ENCODE assay signal across 8 cellular contexts in the genomic region with DNA sequence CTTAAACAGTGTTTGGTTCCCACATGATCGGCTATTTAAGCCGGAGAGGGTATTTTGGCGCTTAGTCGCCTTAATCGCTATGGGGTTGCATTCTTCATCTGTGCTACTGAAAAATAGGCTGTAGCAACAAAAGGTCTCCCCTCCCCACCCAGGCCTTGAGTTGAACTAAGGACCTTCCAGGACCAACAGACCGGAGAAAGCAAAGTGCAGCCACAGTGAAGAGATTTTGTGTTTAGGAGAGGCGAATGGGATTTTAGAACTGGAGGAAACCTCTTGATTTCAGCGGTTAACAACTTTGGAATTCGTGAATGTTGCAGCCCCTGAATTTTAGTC. TPM values are rescaled to one million over a fixed set of nuclear protein-coding genes. Genes with fewer than 3 reads are reported as not detected.
DNase-seq lines count a peak whose midpoint lies in the region; ATAC-seq, FAIRE-seq and TF ChIP-seq lines count a peak whose summit lies in the region.

No MANE protein-coding gene starts in this region.

- peaks cover 2% of the 10 kb centered on the region for H3K27me3 Mint-ChIP-seq in activated CD4-positive, alpha-beta T cell treated with anti-CD3 and anti-CD28 coated beads for 36 hours

- POLR2A ChIA-PET in activated CD4-positive, alpha-beta T cell treated with anti-CD3 and anti-CD28 coated beads for 36 hours (lab: Charles Lee) = interaction anchor here (0.8 to 1.2 kb wide), 2 partner anchors 21 to 32 kb away, joined by 4 to 6 read pairs; no protein-coding TSS in a partner anchor
- POLR2A ChIA-PET in HepG2 (lab: Yijun Ruan, JAX) = interaction anchor here (0.9 to 5.2 kb wide), 5 partner anchors 12 to 89 kb away, joined by 3 to 88 read pairs (median 11); no protein-coding TSS in a partner anchor

- no peak for DNase-seq in activated CD4-positive, alpha-beta T cell treated with anti-CD3 and anti-CD28 coated beads for 36 hours
- DNase-seq in activated CD4-positive, alpha-beta T cell treated with anti-CD3 and anti-CD28 coated beads for 4 hours = no peak
- DNase-seq in astrocyte of the hippocampus (ENCODE audit: low read depth, low spot score) (peak; percentile 17), HepG2 (ENCODE audit: low spot score) (peak; percentile 64), NCI-H748 treated with DMSO at 0.1 percent for 48 hours (lab: John Stamatoyannopoulos, UW) (no peak), amniotic stem cell (lab: John Stamatoyannopoulos, UW) (no peak)

- peaks cover 54% of the 10 kb centered on the region for H3K79me2 ChIP-seq in HepG2 (ENCODE audit: insufficient read depth, low read length)

- H3K9me3 ChIP-seq in HepG2 (ENCODE audit: low read length) (no peaks in the 10 kb centered on the region), subcutaneous abdominal adipose tissue (ENCODE audit: control insufficient read depth in 5 of 5, low read length in 5 of 5) (no peaks in the 10 kb centered on the region)

- H3K4me1 ChIP-seq in HepG2 (ENCODE audit: insufficient read depth, low read length) (peaks cover 53% of the 10 kb centered on the region), subcutaneous abdominal adipose tissue (ENCODE audit: control insufficient read depth in 5 of 5, insufficient read depth in 5 of 5, low read length in 5 of 5) (peaks cover 0 to 58% (median 39%) of the 10 kb centered on the region in 5 donors)

- ATAC-seq in activated CD4-positive, alpha-beta T cell treated with anti-CD3 and anti-CD28 coated beads for 36 hours = no peak
- ATAC-seq in HepG2 (peak; percentile 46), GM18519 (IDR thresholded peaks at IDR 0.05; ENCODE audit: low FRiP score, unreplicated experiment) (no peak)

- H3K27me3 ChIP-seq in HepG2 (ENCODE audit: control insufficient read depth in 1 of 2, insufficient read depth in 2 of 2, low read length in 2 of 2) (peaks cover 1 to 3% of the 10 kb centered on the region in 2 experiments; a peak in 1 of 5 replicates), subcutaneous abdominal adipose tissue (ENCODE audit: control insufficient read depth in 5 of 5, insufficient read depth in 4 of 5, low read length in 5 of 5) (no peaks in the 10 kb centered on the region)

- peaks cover 10% of the 10 kb centered on the region for H4K20me1 ChIP-seq in HepG2 (ENCODE audit: insufficient read depth, low read length)

- BruUV-seq in HepG2 (replicated peaks; lab: Mats Ljungman, UMichigan) = no TSS peak

- CTCF ChIA-PET in activated CD4-positive, alpha-beta T cell treated with anti-CD3 and anti-CD28 coated beads for 36 hours (lab: Charles Lee) = interaction anchor here (0.6 to 23.1 kb wide), 5 partner anchors 11 to 730 kb away, joined by 3 to 405 read pairs (median 4); no protein-coding TSS in a partner anchor
- CTCF ChIA-PET in HepG2 (lab: Yijun Ruan, JAX; ENCODE audit: low intra/inter-chr PET ratio, low total read pairs) = interaction anchor here (0.7 to 3.0 kb wide), 3 partner anchors 30 to 37 kb away, joined by 3 to 17 read pairs (median 12); no protein-coding TSS in a partner anchor

- peak overlapping the region; percentile 81 for H3K4me2 ChIP-seq in HepG2 (ENCODE audit: low read depth, low read length)

- intact Hi-C loops in activated CD4-positive, alpha-beta T cell treated with anti-CD3 and anti-CD28 coated beads for 36 hours (cut with DNase I, micrococcal nuclease) = loop anchor here (1.0 to 5.0 kb wide), 6 partner anchors 9 to 1502 kb away; a partner anchor contains a TSS
- intact Hi-C loops in HepG2 (cut with micrococcal nuclease; ENCODE audit: unreplicated experiment) = loop anchor here (1.0 to 5.0 kb wide), 4 partner anchors 14 to 128 kb away; a partner anchor contains a TSS

- H3K9ac ChIP-seq in HepG2 (ENCODE audit: insufficient read depth, low read depth, low read length) (peak overlapping the region; percentile 88), subcutaneous abdominal adipose tissue (ENCODE audit: low read length in 5 of 5) (peak overlapping the region in 4 of 5 donors; percentile 46 to 93 (median 65))

- in situ Hi-C loops in HepG2 (cut with HindIII; ENCODE audit: extremely low pct_ligation_motif_present, low pct_unique_long_range_greater_than_20kb) = loop anchor here (5.0 kb wide), 1 partner anchor 33 kb away; no protein-coding TSS in a partner anchor

- TF ChIP-seq RAD21 in HepG2 (CRISPR knock-in tag; IDR thresholded peaks at IDR 0.05) = no peak

- peak overlapping the region; percentile 80 for H3K4me3 Mint-ChIP-seq in activated CD4-positive, alpha-beta T cell treated with anti-CD3 and anti-CD28 coated beads for 36 hours

- H3K36me3 ChIP-seq in HepG2 (replicated peaks in 1 of 2; ENCODE audit: control insufficient read depth in 1 of 2, insufficient read depth in 2 of 2, low read length in 2 of 2) = no peaks in the 10 kb centered on the region; a peak in 2 of 5 replicates
- no peaks in the 10 kb centered on the region for H3K36me3 ChIP-seq in subcutaneous abdominal adipose tissue (ENCODE audit: control insufficient read depth in 5 of 5, insufficient read depth in 5 of 5, low read length in 5 of 5)

- H3K36me3 Mint-ChIP-seq in activated CD4-positive, alpha-beta T cell treated with anti-CD3 and anti-CD28 coated beads for 36 hours (ENCODE audit: low read depth) = no peaks in the 10 kb centered on the region

- no peak for TF ChIP-seq CTCF in HepG2 (CRISPR knock-in tag; IDR thresholded peaks at IDR 0.05)

- peak; percentile 92 for FAIRE-seq in HepG2 (lab: Jason Lieb, UNC)

- TF ChIP-seq POLR2A in HepG2 (IDR thresholded peaks at IDR 0.05; ENCODE audit: insufficient read depth in 1 of 2, low read depth in 2 of 2, low read length in 2 of 2) = peak in 1 of 2 experiments; percentile 60; a peak in 1 of 4 replicates

- H3K27ac Mint-ChIP-seq in activated CD4-positive, alpha-beta T cell treated with anti-CD3 and anti-CD28 coated beads for 36 hours = peak overlapping the region; percentile 73

- H3K4me3 ChIP-seq in HepG2 (replicated peaks in 1 of 3; ENCODE audit: insufficient read depth in 1 of 3, low read depth in 2 of 3, low read length in 3 of 3) (peak overlapping the region; percentile 65 to 97 (median 90)), subcutaneous abdominal adipose tissue (ENCODE audit: low read depth in 1 of 5, low read length in 5 of 5) (peak overlapping the region; percentile 76 to 92 (median 81))

- peaks cover 79% of the 10 kb centered on the region for H3K4me1 Mint-ChIP-seq in activated CD4-positive, alpha-beta T cell treated with anti-CD3 and anti-CD28 coated beads for 36 hours

- H2AFZ ChIP-seq in HepG2 (ENCODE audit: low read length) = no peak overlapping the region

- WGBS in HepG2 (ENCODE audit: low lambda C conversion rate) = 0% methylated on average over 9 of the region's 9 CpGs

- peak overlapping the region; percentile 86 for H3K27ac ChIP-seq in HepG2 (ENCODE audit: extremely low read length, insufficient read depth, low read length)
- peak overlapping the region; percentile 71 for H3K27ac ChIP-seq in subcutaneous abdominal adipose tissue (ENCODE audit: low read depth, low read length)

- no peaks in the 10 kb centered on the region for H3K9me3 Mint-ChIP-seq in activated CD4-positive, alpha-beta T cell treated with anti-CD3 and anti-CD28 coated beads for 36 hours (ENCODE audit: low read depth)

- no peak for TF ChIP-seq EP300 in HepG2 (IDR thresholded peaks at IDR 0.05; ENCODE audit: low read depth in 2 of 2, low read length in 2 of 2)
- no peak for TF ChIP-seq EP300 in HepG2 (CRISPR knock-in tag; IDR thresholded peaks at IDR 0.05; ENCODE audit: borderline replicate concordance)

TF ChIP-seq in HepG2, 621 proteins besides CTCF, POLR2A, EP300 and RAD21 (continues in another document):
- TF ChIP-seq MEIS1 (CRISPR knock-in tag; IDR thresholded peaks at IDR 0.05; ENCODE audit: borderline replicate concordance) = no peak
- TF ChIP-seq SAP130 (CRISPR knock-in tag; IDR thresholded peaks at IDR 0.05; ENCODE audit: low read depth) = peak; percentile 49
- no peak for TF ChIP-seq ARNT (IDR thresholded peaks at IDR 0.05)
- TF ChIP-seq, protein P1, sequence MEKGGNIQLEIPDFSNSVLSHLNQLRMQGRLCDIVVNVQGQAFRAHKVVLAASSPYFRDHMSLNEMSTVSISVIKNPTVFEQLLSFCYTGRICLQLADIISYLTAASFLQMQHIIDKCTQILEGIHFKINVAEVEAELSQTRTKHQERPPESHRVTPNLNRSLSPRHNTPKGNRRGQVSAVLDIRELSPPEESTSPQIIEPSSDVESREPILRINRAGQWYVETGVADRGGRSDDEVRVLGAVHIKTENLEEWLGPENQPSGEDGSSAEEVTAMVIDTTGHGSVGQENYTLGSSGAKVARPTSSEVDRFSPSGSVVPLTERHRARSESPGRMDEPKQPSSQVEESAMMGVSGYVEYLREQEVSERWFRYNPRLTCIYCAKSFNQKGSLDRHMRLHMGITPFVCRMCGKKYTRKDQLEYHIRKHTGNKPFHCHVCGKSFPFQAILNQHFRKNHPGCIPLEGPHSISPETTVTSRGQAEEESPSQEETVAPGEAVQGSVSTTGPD (CRISPR knock-in tag; IDR thresholded peaks at IDR 0.05) = 0 out of 2 replicates have a peak, but pooled peaks have one; percentile 11
- TF ChIP-seq KLF6 (CRISPR knock-in tag; IDR thresholded peaks at IDR 0.05) = 0 out of 2 replicates have a peak, but pooled peaks have one; percentile 5
- TF ChIP-seq SMYD3 (CRISPR knock-in tag; IDR thresholded peaks at IDR 0.05) = no peak

RNA-seq across cellular contexts. Expression of a gene that starts 1.4 kb away (rescaled TPM):
- total RNA-seq in activated CD4-positive, alpha-beta T cell treated with anti-CD3 and anti-CD28 coated beads for 36 hours = 1 to 10 TPM; 7.8 to 7.9 TPM
- total RNA-seq in HepG2 (2016; rRNA removed; fragmentation: Illumina TruSeq; extraction: Trizol) = 49.6 and 92.5 TPM in 2 replicates
- total RNA-seq in HepG2 (2016; cell fraction: cytosol; rRNA removed; fragmentation: Illumina TruSeq; extraction: Trizol; ENCODE audit: low read depth) = 4.0 and 7.3 TPM in 2 replicates
- 46.0 and 93.0 TPM in 2 replicates for total RNA-seq in HepG2 (2016; cell fraction: insoluble cytoplasmic fraction; rRNA removed; fragmentation: Illumina TruSeq; extraction: Trizol)
- total RNA-seq in HepG2 (2016; cell fraction: membrane; rRNA removed; fragmentation: Illumina TruSeq; extraction: Trizol) = 20.1 and 25.4 TPM in 2 replicates
- total RNA-seq in HepG2 (2016; cell fraction: nucleus; rRNA removed; fragmentation: Illumina TruSeq; extraction: Trizol) = 132 and 146 TPM in 2 replicates
- 21.6 and 24.0 TPM in 2 replicates for polyA plus RNA-seq in HepG2 (2011; rRNA removed)
- 12.2 and 19.7 TPM in 2 replicates for polyA plus RNA-seq in HepG2 (2011; cell fraction: cytosol; rRNA removed)
- polyA plus RNA-seq in HepG2 (2011; cell fraction: nucleus; rRNA removed) = 24.5 and 30.3 TPM in 2 replicates
- 55.3 and 56.2 TPM in 2 replicates for polyA plus RNA-seq in HepG2 (2012)
- polyA plus RNA-seq in HepG2 (2016; cell fraction: cytosol; fragmentation: Illumina TruSeq; extraction: Trizol; ENCODE audit: low read depth) = 2.1 TPM in 2 replicates
- polyA plus RNA-seq in HepG2 (2016; cell fraction: insoluble cytoplasmic fraction; fragmentation: Illumina TruSeq; extraction: Trizol; ENCODE audit: low read depth) = 27.1 and 28.5 TPM in 2 replicates
- polyA plus RNA-seq in HepG2 (2016; cell fraction: membrane; fragmentation: Illumina TruSeq; extraction: Trizol; ENCODE audit: low read depth) = 5.3 and 7.3 TPM in 2 replicates
- 118 and 128 TPM in 2 replicates for polyA plus RNA-seq in HepG2 (2016; cell fraction: nucleus; fragmentation: Illumina TruSeq; extraction: Trizol; ENCODE audit: insufficient read depth, low read depth)
- polyA minus RNA-seq in HepG2 (2011; rRNA and poly(A)+ RNA removed; ENCODE audit: low replicate concordance) = 8.5 and 31.2 TPM in 2 replicates
- polyA minus RNA-seq in HepG2 (2011; cell fraction: cytosol; rRNA and poly(A)+ RNA removed) = 32.7 and 35.0 TPM in 2 replicates
- polyA minus RNA-seq in HepG2 (2011; cell fraction: nucleus; rRNA and poly(A)+ RNA removed) = 106 and 110 TPM in 2 replicates

Comparison
In these comparisons a context has a peak if more than half of its experiments do, and no peak if none do; other contexts are left out.
1. DNase-seq: peak in astrocyte of the hippocampus (single experiment) and HepG2 (single experiment); none in activated CD4-positive, alpha-beta T cell treated with anti-CD3 and anti-CD28 coated beads for 36 hours (single experiment), activated CD4-positive, alpha-beta T cell treated with anti-CD3 and anti-CD28 coated beads for 4 hours (0 of 2), NCI-H748 treated with DMSO at 0.1 percent for 48 hours (single experiment) and amniotic stem cell (single experiment).